ENCODE assay signal across 13 cellular contexts in genomic region chr5:65105301-65105700, GRCh38.
DNase-seq lines count a peak whose midpoint lies in the region; ATAC-seq, FAIRE-seq and TF ChIP-seq lines count a peak whose summit lies in the region.
"Had no signal": no experiment of that assay in that cellular context is flagged by ENCODE, and none has a peak within 500 bp of the region (broad histone marks: within the 10 kb centered on the region; RNA-seq: fewer than 3 reads in every experiment).

No MANE protein-coding gene starts in this region.

- TF ChIP-seq POLR2A in GM12891 (IDR thresholded peaks at IDR 0.05; ENCODE audit: low read depth, low read length) (no peak), gastrocnemius medialis (IDR thresholded peaks at IDR 0.05) (no peak)

- H3K36me3 Mint-ChIP-seq in natural killer cell treated with Interleukin-12 subunit alpha and Interleukin-12 subunit beta and Interleukin-15 and Interleukin-18, amount 100 ng/mL, for 72 hours = no peaks in the 10 kb centered on the region

- H3K4me1 Mint-ChIP-seq in natural killer cell treated with Interleukin-12 subunit alpha and Interleukin-12 subunit beta and Interleukin-15 and Interleukin-18, amount 100 ng/mL, for 72 hours (ENCODE audit: low read depth in 2 of 2) = peaks cover 30 to 34% of the 10 kb centered on the region in 2 donors

- peaks cover 3% of the 10 kb centered on the region for H3K9me3 Mint-ChIP-seq in natural killer cell treated with Interleukin-12 subunit alpha and Interleukin-12 subunit beta and Interleukin-15 and Interleukin-18, amount 100 ng/mL, for 72 hours
- H3K9me3 Mint-ChIP-seq: activated T-helper 17 cell treated with anti-CD3 and anti-CD28 coated beads, Interleukin-2, amount 50 U/mL, for 72 hours had no signal

- ATAC-seq in GM19395 (IDR thresholded peaks at IDR 0.05; ENCODE audit: unreplicated experiment) (peak; percentile 34), HG03565 (IDR thresholded peaks at IDR 0.05; ENCODE audit: unreplicated experiment) (peak; percentile 43), gastrocnemius medialis (no peak)
- ATAC-seq in natural killer cell treated with Interleukin-12 subunit alpha and Interleukin-12 subunit beta and Interleukin-15 and Interleukin-18, amount 100 ng/mL, for 72 hours = no peak

- no peak for TF ChIP-seq CTCF in gastrocnemius medialis (IDR thresholded peaks at IDR 0.05 in 4 of 5, conservative IDR thresholded peaks at IDR 0.05 in 1 of 5)

- FAIRE-seq in GM12891 (lab: Jason Lieb, UNC) = no peak

- no peaks in the 10 kb centered on the region for H3K36me3 ChIP-seq in gastrocnemius medialis
- H3K36me3 ChIP-seq: cardiac muscle cell, left ventricle myocardium inferior had no signal

- in situ Hi-C loops in gastrocnemius medialis (cut with MboI; ENCODE audit: low sequenced_read_pairs in 4 of 4) = loop anchor here in 1 of 4 donors (25.0 kb wide), 1 partner anchor 382 kb away; the partner anchor contains the start of gene ADAMTS6

- no peak overlapping the region for H3K27ac ChIP-seq in gastrocnemius medialis
- H3K27ac ChIP-seq: cardiac muscle cell, HL-60, left ventricle myocardium inferior had no signal

- intact Hi-C loops in gastrocnemius medialis (cut with DNase I; ENCODE audit: low total_unique reads) = loop anchor here (10.0 kb wide), 1 partner anchor 140 kb away; no protein-coding TSS in a partner anchor

- peak overlapping the region in 1 of 2 donors; percentile 3 for H3K27ac Mint-ChIP-seq in natural killer cell treated with Interleukin-12 subunit alpha and Interleukin-12 subunit beta and Interleukin-15 and Interleukin-18, amount 100 ng/mL, for 72 hours
- H3K27ac Mint-ChIP-seq: activated T-helper 17 cell treated with anti-CD3 and anti-CD28 coated beads, Interleukin-2, amount 50 U/mL, for 72 hours had no signal

- H3K27me3 ChIP-seq in gastrocnemius medialis = no peaks in the 10 kb centered on the region
- H3K27me3 ChIP-seq: cardiac muscle cell had no signal

- no peaks in the 10 kb centered on the region for H3K4me1 ChIP-seq in gastrocnemius medialis

- H3K9me3 ChIP-seq in gastrocnemius medialis = no peaks in the 10 kb centered on the region
- H3K9me3 ChIP-seq: left ventricle myocardium inferior had no signal

- DNase-seq in GM12891 (ENCODE audit: insufficient read length, low spot score) (no peak), UCSD-AML1 (lab: John Stamatoyannopoulos, UW; ENCODE audit: unreplicated experiment) (no peak), gastrocnemius medialis (no peak)
- DNase-seq in natural killer cell treated with Interleukin-12 subunit alpha and Interleukin-12 subunit beta and Interleukin-15 and Interleukin-18, amount 100 ng/mL, for 72 hours (ENCODE audit: low spot score) = no peak
- DNase-seq in activated CD4-positive, CD25-positive, alpha-beta regulatory T cell (lab: John Stamatoyannopoulos, UW) = no peak
- DNase-seq: COR-L47, left ventricle myocardium inferior, NCI-H2171 treated with DMSO at 0.1 percent for 48 hours had no signal

- no peak overlapping the region for H3K4me3 ChIP-seq in gastrocnemius medialis
- H3K4me3 ChIP-seq: cardiac muscle cell, left ventricle myocardium inferior had no signal

- H3K27me3 Mint-ChIP-seq in natural killer cell treated with Interleukin-12 subunit alpha and Interleukin-12 subunit beta and Interleukin-15 and Interleukin-18, amount 100 ng/mL, for 72 hours = peaks cover 7 to 17% of the 10 kb centered on the region in 2 donors

- peak overlapping the region; percentile 20 for H3K4me3 Mint-ChIP-seq in natural killer cell treated with Interleukin-12 subunit alpha and Interleukin-12 subunit beta and Interleukin-15 and Interleukin-18, amount 100 ng/mL, for 72 hours
- H3K4me3 Mint-ChIP-seq: activated T-helper 17 cell treated with anti-CD3 and anti-CD28 coated beads, Interleukin-2, amount 50 U/mL, for 72 hours had no signal

TF ChIP-seq in GM12891, 5 proteins besides CTCF, POLR2A, EP300 and RAD21:
- no peak for TF ChIP-seq PAX5 (IDR thresholded peaks at IDR 0.05; ENCODE audit: insufficient read depth, low read length, severe bottlenecking)
- TF ChIP-seq SPI1 (IDR thresholded peaks at IDR 0.05; ENCODE audit: low read depth, low read length) = peak; percentile 55; the same call in 1 of the 2 replicates
- no peak for TF ChIP-seq POLR2AphosphoS5 (IDR thresholded peaks at IDR 0.05; ENCODE audit: low read depth, low read length)

Comparison
In these comparisons a context has a peak if more than half of its experiments do, and no peak if none do; other contexts are left out.
1. ATAC-seq: peak in GM19395 (single experiment) and HG03565 (single experiment); none in natural killer cell treated with Interleukin-12 subunit alpha and Interleukin-12 subunit beta and Interleukin-15 and Interleukin-18, amount 100 ng/mL, for 72 hours (0 of 2) and gastrocnemius medialis (0 of 2).